In the genomic region with DNA sequence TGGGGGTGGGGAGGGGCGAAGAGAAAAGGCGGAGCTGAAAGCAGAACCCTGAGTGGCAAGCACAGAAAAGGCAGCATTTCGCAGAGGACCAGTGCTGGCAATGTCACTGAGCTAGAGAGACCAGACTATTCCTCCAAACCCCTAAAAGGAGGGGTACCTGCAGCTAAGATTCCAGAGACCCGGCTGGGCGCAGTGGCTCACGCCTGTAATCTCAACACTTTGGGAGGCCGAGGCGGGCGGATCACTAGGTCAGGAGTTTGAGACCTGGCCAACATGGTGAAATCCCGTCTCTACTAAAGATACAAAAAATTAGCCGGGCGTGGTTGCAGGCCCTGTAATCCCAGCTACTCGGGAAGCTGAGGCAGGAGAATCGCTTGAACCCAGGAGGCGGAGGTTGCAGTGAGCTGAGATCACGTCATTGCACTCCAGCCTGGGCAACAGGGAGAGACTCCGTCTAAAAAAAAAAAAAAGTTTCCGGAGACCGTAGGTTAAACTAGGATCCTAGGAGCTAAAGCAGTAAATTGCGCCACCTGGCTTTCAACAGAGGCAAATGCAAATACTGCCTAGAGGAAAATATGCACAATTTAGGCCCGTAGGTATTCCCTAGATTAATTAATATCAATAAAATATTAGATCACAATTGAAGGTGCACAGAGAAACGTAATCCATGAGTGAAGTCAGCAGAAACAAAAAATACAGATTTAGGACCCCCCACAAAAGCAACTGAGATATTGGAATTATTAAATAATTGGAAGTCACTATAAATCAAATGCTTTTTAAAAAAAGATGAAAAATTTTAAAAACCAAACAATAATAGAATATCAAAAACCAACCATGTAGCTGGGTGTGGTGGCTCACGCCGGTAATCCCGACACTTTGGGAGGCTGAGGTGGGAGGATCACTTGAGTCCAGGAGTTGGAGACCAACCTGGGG, we compare ENCODE assay signal across 2 cellular contexts.
TF ChIP-seq lines count a peak whose summit lies in the region.

No MANE protein-coding gene starts in this region.

TF ChIP-seq in HCT116, 20 proteins besides CTCF, POLR2A, EP300 and RAD21:
- TF ChIP-seq POLR2AphosphoS5 (IDR thresholded peaks at IDR 0.05; ENCODE audit: low read depth, low read length) (peak; percentile 26; the same call in 1 of the 2 replicates), CBX3 (IDR thresholded peaks at IDR 0.05; ENCODE audit: low read depth) (peak; percentile 30; the same call in 1 of the 2 replicates)
- TF ChIP-seq, protein P1, sequence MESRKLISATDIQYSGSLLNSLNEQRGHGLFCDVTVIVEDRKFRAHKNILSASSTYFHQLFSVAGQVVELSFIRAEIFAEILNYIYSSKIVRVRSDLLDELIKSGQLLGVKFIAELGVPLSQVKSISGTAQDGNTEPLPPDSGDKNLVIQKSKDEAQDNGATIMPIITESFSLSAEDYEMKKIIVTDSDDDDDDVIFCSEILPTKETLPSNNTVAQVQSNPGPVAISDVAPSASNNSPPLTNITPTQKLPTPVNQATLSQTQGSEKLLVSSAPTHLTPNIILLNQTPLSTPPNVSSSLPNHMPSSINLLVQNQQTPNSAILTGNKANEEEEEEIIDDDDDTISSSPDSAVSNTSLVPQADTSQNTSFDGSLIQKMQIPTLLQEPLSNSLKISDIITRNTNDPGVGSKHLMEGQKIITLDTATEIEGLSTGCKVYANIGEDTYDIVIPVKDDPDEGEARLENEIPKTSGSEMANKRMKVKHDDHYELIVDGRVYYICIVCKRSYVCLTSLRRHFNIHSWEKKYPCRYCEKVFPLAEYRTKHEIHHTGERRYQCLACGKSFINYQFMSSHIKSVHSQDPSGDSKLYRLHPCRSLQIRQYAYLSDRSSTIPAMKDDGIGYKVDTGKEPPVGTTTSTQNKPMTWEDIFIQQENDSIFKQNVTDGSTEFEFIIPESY (IDR thresholded peaks at IDR 0.05; ENCODE audit: extremely low read depth, insufficient replicate concordance, low read length) = no peak
TF ChIP-seq in HCT116: peak in this region for 2.

TF ChIP-seq in WTC11, 78 proteins besides CTCF, POLR2A, EP300 and RAD21:
- TF ChIP-seq JAZF1 (CRISPR knock-in tag; IDR thresholded peaks at IDR 0.05) (no peak), CREB1 (CRISPR knock-in tag; IDR thresholded peaks at IDR 0.05) (no peak), ZBTB21 (CRISPR knock-in tag; IDR thresholded peaks at IDR 0.05; ENCODE audit: borderline replicate concordance) (no peak), RORB (CRISPR knock-in tag; IDR thresholded peaks at IDR 0.05) (no peak), ZNF317 (CRISPR knock-in tag; IDR thresholded peaks at IDR 0.05; ENCODE audit: borderline replicate concordance, low read depth) (no peak), NFATC4 (CRISPR knock-in tag; IDR thresholded peaks at IDR 0.05) (no peak)
- TF ChIP-seq, protein P2, sequence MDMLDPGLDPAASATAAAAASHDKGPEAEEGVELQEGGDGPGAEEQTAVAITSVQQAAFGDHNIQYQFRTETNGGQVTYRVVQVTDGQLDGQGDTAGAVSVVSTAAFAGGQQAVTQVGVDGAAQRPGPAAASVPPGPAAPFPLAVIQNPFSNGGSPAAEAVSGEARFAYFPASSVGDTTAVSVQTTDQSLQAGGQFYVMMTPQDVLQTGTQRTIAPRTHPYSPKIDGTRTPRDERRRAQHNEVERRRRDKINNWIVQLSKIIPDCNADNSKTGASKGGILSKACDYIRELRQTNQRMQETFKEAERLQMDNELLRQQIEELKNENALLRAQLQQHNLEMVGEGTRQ (CRISPR knock-in tag; IDR thresholded peaks at IDR 0.05) = no peak
- TF ChIP-seq, protein P3, sequence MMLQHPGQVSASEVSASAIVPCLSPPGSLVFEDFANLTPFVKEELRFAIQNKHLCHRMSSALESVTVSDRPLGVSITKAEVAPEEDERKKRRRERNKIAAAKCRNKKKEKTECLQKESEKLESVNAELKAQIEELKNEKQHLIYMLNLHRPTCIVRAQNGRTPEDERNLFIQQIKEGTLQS (CRISPR knock-in tag; conservative IDR thresholded peaks at IDR 0.05) = no peak
- TF ChIP-seq, protein P4, sequence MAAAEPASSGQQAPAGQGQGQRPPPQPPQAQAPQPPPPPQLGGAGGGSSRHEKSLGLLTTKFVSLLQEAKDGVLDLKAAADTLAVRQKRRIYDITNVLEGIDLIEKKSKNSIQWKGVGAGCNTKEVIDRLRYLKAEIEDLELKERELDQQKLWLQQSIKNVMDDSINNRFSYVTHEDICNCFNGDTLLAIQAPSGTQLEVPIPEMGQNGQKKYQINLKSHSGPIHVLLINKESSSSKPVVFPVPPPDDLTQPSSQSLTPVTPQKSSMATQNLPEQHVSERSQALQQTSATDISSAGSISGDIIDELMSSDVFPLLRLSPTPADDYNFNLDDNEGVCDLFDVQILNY (CRISPR knock-in tag; IDR thresholded peaks at IDR 0.05) = no peak
- TF ChIP-seq, protein P5, sequence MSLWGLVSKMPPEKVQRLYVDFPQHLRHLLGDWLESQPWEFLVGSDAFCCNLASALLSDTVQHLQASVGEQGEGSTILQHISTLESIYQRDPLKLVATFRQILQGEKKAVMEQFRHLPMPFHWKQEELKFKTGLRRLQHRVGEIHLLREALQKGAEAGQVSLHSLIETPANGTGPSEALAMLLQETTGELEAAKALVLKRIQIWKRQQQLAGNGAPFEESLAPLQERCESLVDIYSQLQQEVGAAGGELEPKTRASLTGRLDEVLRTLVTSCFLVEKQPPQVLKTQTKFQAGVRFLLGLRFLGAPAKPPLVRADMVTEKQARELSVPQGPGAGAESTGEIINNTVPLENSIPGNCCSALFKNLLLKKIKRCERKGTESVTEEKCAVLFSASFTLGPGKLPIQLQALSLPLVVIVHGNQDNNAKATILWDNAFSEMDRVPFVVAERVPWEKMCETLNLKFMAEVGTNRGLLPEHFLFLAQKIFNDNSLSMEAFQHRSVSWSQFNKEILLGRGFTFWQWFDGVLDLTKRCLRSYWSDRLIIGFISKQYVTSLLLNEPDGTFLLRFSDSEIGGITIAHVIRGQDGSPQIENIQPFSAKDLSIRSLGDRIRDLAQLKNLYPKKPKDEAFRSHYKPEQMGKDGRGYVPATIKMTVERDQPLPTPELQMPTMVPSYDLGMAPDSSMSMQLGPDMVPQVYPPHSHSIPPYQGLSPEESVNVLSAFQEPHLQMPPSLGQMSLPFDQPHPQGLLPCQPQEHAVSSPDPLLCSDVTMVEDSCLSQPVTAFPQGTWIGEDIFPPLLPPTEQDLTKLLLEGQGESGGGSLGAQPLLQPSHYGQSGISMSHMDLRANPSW (CRISPR knock-in tag; conservative IDR thresholded peaks at IDR 0.05; ENCODE audit: low read depth) = no peak
- TF ChIP-seq, protein P6, sequence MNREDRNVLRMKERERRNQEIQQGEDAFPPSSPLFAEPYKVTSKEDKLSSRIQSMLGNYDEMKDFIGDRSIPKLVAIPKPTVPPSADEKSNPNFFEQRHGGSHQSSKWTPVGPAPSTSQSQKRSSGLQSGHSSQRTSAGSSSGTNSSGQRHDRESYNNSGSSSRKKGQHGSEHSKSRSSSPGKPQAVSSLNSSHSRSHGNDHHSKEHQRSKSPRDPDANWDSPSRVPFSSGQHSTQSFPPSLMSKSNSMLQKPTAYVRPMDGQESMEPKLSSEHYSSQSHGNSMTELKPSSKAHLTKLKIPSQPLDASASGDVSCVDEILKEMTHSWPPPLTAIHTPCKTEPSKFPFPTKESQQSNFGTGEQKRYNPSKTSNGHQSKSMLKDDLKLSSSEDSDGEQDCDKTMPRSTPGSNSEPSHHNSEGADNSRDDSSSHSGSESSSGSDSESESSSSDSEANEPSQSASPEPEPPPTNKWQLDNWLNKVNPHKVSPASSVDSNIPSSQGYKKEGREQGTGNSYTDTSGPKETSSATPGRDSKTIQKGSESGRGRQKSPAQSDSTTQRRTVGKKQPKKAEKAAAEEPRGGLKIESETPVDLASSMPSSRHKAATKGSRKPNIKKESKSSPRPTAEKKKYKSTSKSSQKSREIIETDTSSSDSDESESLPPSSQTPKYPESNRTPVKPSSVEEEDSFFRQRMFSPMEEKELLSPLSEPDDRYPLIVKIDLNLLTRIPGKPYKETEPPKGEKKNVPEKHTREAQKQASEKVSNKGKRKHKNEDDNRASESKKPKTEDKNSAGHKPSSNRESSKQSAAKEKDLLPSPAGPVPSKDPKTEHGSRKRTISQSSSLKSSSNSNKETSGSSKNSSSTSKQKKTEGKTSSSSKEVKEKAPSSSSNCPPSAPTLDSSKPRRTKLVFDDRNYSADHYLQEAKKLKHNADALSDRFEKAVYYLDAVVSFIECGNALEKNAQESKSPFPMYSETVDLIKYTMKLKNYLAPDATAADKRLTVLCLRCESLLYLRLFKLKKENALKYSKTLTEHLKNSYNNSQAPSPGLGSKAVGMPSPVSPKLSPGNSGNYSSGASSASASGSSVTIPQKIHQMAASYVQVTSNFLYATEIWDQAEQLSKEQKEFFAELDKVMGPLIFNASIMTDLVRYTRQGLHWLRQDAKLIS (CRISPR knock-in tag; IDR thresholded peaks at IDR 0.05; ENCODE audit: borderline replicate concordance) = no peak
- TF ChIP-seq, protein P7, sequence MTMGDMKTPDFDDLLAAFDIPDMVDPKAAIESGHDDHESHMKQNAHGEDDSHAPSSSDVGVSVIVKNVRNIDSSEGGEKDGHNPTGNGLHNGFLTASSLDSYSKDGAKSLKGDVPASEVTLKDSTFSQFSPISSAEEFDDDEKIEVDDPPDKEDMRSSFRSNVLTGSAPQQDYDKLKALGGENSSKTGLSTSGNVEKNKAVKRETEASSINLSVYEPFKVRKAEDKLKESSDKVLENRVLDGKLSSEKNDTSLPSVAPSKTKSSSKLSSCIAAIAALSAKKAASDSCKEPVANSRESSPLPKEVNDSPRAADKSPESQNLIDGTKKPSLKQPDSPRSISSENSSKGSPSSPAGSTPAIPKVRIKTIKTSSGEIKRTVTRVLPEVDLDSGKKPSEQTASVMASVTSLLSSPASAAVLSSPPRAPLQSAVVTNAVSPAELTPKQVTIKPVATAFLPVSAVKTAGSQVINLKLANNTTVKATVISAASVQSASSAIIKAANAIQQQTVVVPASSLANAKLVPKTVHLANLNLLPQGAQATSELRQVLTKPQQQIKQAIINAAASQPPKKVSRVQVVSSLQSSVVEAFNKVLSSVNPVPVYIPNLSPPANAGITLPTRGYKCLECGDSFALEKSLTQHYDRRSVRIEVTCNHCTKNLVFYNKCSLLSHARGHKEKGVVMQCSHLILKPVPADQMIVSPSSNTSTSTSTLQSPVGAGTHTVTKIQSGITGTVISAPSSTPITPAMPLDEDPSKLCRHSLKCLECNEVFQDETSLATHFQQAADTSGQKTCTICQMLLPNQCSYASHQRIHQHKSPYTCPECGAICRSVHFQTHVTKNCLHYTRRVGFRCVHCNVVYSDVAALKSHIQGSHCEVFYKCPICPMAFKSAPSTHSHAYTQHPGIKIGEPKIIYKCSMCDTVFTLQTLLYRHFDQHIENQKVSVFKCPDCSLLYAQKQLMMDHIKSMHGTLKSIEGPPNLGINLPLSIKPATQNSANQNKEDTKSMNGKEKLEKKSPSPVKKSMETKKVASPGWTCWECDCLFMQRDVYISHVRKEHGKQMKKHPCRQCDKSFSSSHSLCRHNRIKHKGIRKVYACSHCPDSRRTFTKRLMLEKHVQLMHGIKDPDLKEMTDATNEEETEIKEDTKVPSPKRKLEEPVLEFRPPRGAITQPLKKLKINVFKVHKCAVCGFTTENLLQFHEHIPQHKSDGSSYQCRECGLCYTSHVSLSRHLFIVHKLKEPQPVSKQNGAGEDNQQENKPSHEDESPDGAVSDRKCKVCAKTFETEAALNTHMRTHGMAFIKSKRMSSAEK (CRISPR knock-in tag; IDR thresholded peaks at IDR 0.05; ENCODE audit: borderline replicate concordance) = no peak
- TF ChIP-seq, protein P8, sequence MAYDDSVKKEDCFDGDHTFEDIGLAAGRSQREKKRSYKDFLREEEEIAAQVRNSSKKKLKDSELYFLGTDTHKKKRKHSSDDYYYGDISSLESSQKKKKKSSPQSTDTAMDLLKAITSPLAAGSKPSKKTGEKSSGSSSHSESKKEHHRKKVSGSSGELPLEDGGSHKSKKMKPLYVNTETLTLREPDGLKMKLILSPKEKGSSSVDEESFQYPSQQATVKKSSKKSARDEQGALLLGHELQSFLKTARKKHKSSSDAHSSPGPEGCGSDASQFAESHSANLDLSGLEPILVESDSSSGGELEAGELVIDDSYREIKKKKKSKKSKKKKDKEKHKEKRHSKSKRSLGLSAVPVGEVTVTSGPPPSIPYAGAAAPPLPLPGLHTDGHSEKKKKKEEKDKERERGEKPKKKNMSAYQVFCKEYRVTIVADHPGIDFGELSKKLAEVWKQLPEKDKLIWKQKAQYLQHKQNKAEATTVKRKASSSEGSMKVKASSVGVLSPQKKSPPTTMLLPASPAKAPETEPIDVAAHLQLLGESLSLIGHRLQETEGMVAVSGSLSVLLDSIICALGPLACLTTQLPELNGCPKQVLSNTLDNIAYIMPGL (CRISPR knock-in tag; IDR thresholded peaks at IDR 0.05) = no peak
- TF ChIP-seq, protein P9, sequence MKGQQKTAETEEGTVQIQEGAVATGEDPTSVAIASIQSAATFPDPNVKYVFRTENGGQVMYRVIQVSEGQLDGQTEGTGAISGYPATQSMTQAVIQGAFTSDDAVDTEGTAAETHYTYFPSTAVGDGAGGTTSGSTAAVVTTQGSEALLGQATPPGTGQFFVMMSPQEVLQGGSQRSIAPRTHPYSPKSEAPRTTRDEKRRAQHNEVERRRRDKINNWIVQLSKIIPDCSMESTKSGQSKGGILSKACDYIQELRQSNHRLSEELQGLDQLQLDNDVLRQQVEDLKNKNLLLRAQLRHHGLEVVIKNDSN (CRISPR knock-in tag; IDR thresholded peaks at IDR 0.05) = no peak
- TF ChIP-seq, protein P10, sequence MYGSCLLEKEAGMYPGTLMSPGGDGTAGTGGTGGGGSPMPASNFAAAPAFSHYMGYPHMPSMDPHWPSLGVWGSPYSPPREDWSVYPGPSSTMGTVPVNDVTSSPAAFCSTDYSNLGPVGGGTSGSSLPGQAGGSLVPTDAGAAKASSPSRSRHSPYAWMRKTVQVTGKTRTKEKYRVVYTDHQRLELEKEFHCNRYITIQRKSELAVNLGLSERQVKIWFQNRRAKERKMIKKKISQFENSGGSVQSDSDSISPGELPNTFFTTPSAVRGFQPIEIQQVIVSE (CRISPR knock-in tag; IDR thresholded peaks at IDR 0.05; ENCODE audit: borderline replicate concordance) = no peak
- TF ChIP-seq, protein P11, sequence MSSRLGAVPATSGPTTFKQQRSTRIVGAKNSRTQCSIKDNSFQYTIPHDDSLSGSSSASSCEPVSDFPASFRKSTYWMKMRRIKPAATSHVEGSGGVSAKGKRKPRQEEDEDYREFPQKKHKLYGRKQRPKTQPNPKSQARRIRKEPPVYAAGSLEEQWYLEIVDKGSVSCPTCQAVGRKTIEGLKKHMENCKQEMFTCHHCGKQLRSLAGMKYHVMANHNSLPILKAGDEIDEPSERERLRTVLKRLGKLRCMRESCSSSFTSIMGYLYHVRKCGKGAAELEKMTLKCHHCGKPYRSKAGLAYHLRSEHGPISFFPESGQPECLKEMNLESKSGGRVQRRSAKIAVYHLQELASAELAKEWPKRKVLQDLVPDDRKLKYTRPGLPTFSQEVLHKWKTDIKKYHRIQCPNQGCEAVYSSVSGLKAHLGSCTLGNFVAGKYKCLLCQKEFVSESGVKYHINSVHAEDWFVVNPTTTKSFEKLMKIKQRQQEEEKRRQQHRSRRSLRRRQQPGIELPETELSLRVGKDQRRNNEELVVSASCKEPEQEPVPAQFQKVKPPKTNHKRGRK (CRISPR knock-in tag; IDR thresholded peaks at IDR 0.05; ENCODE audit: borderline replicate concordance) = no peak
- TF ChIP-seq, protein P12, sequence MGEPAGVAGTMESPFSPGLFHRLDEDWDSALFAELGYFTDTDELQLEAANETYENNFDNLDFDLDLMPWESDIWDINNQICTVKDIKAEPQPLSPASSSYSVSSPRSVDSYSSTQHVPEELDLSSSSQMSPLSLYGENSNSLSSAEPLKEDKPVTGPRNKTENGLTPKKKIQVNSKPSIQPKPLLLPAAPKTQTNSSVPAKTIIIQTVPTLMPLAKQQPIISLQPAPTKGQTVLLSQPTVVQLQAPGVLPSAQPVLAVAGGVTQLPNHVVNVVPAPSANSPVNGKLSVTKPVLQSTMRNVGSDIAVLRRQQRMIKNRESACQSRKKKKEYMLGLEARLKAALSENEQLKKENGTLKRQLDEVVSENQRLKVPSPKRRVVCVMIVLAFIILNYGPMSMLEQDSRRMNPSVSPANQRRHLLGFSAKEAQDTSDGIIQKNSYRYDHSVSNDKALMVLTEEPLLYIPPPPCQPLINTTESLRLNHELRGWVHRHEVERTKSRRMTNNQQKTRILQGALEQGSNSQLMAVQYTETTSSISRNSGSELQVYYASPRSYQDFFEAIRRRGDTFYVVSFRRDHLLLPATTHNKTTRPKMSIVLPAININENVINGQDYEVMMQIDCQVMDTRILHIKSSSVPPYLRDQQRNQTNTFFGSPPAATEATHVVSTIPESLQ (CRISPR knock-in tag; IDR thresholded peaks at IDR 0.05) = no peak
TF ChIP-seq in WTC11: peak in this region for 0.
